Comparison of ENCODE assay signal across 1 cellular context in the genomic region with DNA sequence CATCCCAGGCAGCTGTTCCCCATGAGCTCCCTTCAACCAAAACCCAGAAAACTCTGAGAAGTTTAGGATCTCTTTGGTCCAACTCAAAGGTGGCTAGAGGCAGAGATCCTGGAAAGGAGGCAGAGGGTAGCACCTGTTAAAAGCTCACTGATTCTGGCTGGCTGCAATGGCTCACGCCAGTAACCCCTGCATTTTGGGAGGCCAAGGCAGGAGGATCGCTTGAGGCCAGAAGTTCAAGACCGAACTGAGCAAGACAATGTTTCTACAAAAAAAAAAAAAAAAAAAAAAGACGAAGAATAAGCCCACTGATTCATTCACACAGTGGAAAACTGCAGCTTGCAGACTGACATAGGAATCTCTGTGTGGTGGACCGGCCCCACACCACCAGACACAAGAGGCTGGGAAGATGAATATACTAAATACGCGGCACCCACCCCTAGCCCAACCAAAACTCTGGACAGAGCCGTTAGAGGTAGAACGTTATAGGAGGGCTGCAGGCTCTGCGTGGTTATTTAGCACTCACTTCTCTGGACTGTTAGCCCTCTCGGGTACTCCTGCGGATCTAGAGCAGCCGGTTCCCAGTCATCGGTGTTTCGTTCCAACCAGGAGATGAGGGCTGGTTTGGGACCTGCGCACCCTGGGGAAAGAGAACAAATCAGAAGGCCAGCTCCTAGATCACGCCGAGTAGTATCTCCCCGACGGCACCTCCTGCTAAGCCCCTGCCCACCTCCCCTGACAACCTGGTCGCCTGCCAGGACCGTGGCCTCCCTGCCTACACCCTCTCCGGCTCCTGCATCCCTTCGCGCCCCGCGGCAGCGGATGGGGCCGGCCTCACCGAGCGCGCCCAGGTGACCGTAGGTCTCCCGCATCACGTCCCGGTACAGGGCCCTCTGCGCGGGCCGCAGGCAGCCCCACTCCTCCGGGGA.
TF ChIP-seq lines count a peak whose summit lies in the region.

No MANE protein-coding gene starts in this region.

TF ChIP-seq in HepG2, 621 proteins besides CTCF, POLR2A, EP300 and RAD21 (continued from another document and continues in another):
- no peak for TF ChIP-seq ZNF768 (CRISPR knock-in tag; IDR thresholded peaks at IDR 0.05)
- TF ChIP-seq ZNF331 (CRISPR knock-in tag; IDR thresholded peaks at IDR 0.05) = peak; percentile 44; the same call in 1 of the 2 replicates
- TF ChIP-seq THYN1 (CRISPR knock-in tag; IDR thresholded peaks at IDR 0.05; ENCODE audit: borderline replicate concordance, low read depth) = no peak
- TF ChIP-seq MIXL1 (CRISPR knock-in tag; IDR thresholded peaks at IDR 0.05) = no peak
- no peak for TF ChIP-seq ATM (IDR thresholded peaks at IDR 0.05; ENCODE audit: borderline replicate concordance)
- no peak for TF ChIP-seq ZBTB7B (CRISPR knock-in tag; IDR thresholded peaks at IDR 0.05)
- no peak for TF ChIP-seq WIZ (CRISPR knock-in tag; IDR thresholded peaks at IDR 0.05)
- no peak for TF ChIP-seq CBX1 (IDR thresholded peaks at IDR 0.05; ENCODE audit: low read depth)
- TF ChIP-seq TCF12 (IDR thresholded peaks at IDR 0.05) = no peak
- no peak for TF ChIP-seq TCF12 (CRISPR knock-in tag; IDR thresholded peaks at IDR 0.05)
- TF ChIP-seq MTA1 (CRISPR knock-in tag; IDR thresholded peaks at IDR 0.05; ENCODE audit: borderline replicate concordance) = no peak
- no peak for TF ChIP-seq ZSCAN20 (CRISPR knock-in tag; IDR thresholded peaks at IDR 0.05; ENCODE audit: borderline replicate concordance)
- TF ChIP-seq, protein P1, sequence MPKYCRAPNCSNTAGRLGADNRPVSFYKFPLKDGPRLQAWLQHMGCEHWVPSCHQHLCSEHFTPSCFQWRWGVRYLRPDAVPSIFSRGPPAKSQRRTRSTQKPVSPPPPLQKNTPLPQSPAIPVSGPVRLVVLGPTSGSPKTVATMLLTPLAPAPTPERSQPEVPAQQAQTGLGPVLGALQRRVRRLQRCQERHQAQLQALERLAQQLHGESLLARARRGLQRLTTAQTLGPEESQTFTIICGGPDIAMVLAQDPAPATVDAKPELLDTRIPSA (CRISPR knock-in tag; IDR thresholded peaks at IDR 0.05; ENCODE audit: borderline replicate concordance) = 0 out of 2 replicates have a peak, but pooled peaks have one; percentile 16
- no peak for TF ChIP-seq TEAD3 (CRISPR knock-in tag; optimal IDR thresholded peaks at IDR 0.05; ENCODE audit: borderline replicate concordance)
- TF ChIP-seq SNAPC2 (CRISPR knock-in tag; IDR thresholded peaks at IDR 0.05) = 0 out of 2 replicates have a peak, but pooled peaks have one; percentile 8
- TF ChIP-seq, protein P2, sequence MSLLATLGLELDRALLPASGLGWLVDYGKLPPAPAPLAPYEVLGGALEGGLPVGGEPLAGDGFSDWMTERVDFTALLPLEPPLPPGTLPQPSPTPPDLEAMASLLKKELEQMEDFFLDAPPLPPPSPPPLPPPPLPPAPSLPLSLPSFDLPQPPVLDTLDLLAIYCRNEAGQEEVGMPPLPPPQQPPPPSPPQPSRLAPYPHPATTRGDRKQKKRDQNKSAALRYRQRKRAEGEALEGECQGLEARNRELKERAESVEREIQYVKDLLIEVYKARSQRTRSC (CRISPR knock-in tag; IDR thresholded peaks at IDR 0.05; ENCODE audit: low read depth) = peak; percentile 43; the same call in 1 of the 2 replicates
- no peak for TF ChIP-seq FOXJ3 (CRISPR knock-in tag; IDR thresholded peaks at IDR 0.05; ENCODE audit: borderline replicate concordance)
- no peak for TF ChIP-seq ZNF629 (CRISPR knock-in tag; conservative IDR thresholded peaks at IDR 0.05)
- TF ChIP-seq ZSCAN30 (CRISPR knock-in tag; IDR thresholded peaks at IDR 0.05) = no peak
- TF ChIP-seq ZNF850 (CRISPR knock-in tag; conservative IDR thresholded peaks at IDR 0.05) = no peak
- no peak for TF ChIP-seq ZNF720 (CRISPR knock-in tag; IDR thresholded peaks at IDR 0.05)
- TF ChIP-seq ZNF329 (CRISPR knock-in tag; IDR thresholded peaks at IDR 0.05; ENCODE audit: low read depth) = peak; percentile 16; the same call in 1 of the 2 replicates
- no peak for TF ChIP-seq AGO1 (IDR thresholded peaks at IDR 0.05; ENCODE audit: low read depth, low read length, poor library complexity, severe bottlenecking)
- TF ChIP-seq TBX2 (CRISPR knock-in tag; IDR thresholded peaks at IDR 0.05; ENCODE audit: borderline replicate concordance) = 0 out of 2 replicates have a peak, but pooled peaks have one; percentile 4
- TF ChIP-seq ARID2 (CRISPR knock-in tag; IDR thresholded peaks at IDR 0.05; ENCODE audit: borderline replicate concordance) = peak; percentile 79; the same call in 1 of the 2 replicates
- TF ChIP-seq, protein P3, sequence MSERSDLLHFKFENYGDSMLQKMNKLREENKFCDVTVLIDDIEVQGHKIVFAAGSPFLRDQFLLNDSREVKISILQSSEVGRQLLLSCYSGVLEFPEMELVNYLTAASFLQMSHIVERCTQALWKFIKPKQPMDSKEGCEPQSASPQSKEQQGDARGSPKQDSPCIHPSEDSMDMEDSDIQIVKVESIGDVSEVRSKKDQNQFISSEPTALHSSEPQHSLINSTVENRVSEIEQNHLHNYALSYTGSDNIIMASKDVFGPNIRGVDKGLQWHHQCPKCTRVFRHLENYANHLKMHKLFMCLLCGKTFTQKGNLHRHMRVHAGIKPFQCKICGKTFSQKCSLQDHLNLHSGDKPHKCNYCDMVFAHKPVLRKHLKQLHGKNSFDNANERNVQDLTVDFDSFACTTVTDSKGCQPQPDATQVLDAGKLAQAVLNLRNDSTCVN (CRISPR knock-in tag; IDR thresholded peaks at IDR 0.05; ENCODE audit: borderline replicate concordance) = peak; percentile 66; the same call in 1 of the 2 replicates
- TF ChIP-seq ZNF878 (CRISPR knock-in tag; IDR thresholded peaks at IDR 0.05) = no peak
- no peak for TF ChIP-seq ZNF572 (CRISPR knock-in tag; IDR thresholded peaks at IDR 0.05)
- TF ChIP-seq, protein P4, sequence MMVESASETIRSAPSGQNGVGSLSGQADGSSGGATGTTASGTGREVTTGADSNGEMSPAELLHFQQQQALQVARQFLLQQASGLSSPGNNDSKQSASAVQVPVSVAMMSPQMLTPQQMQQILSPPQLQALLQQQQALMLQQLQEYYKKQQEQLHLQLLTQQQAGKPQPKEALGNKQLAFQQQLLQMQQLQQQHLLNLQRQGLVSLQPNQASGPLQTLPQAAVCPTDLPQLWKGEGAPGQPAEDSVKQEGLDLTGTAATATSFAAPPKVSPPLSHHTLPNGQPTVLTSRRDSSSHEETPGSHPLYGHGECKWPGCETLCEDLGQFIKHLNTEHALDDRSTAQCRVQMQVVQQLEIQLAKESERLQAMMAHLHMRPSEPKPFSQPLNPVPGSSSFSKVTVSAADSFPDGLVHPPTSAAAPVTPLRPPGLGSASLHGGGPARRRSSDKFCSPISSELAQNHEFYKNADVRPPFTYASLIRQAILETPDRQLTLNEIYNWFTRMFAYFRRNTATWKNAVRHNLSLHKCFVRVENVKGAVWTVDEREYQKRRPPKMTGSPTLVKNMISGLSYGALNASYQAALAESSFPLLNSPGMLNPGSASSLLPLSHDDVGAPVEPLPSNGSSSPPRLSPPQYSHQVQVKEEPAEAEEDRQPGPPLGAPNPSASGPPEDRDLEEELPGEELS (CRISPR knock-in tag; IDR thresholded peaks at IDR 0.05) = no peak; the same call in 1 of the 2 replicates
- no peak for TF ChIP-seq ZNF776 (CRISPR knock-in tag; IDR thresholded peaks at IDR 0.05)
- TF ChIP-seq ZSCAN25 (CRISPR knock-in tag; IDR thresholded peaks at IDR 0.05) = no peak; the same call in 1 of the 2 replicates
- TF ChIP-seq ZNF709 (CRISPR knock-in tag; IDR thresholded peaks at IDR 0.05) = no peak
- TF ChIP-seq, protein P5, sequence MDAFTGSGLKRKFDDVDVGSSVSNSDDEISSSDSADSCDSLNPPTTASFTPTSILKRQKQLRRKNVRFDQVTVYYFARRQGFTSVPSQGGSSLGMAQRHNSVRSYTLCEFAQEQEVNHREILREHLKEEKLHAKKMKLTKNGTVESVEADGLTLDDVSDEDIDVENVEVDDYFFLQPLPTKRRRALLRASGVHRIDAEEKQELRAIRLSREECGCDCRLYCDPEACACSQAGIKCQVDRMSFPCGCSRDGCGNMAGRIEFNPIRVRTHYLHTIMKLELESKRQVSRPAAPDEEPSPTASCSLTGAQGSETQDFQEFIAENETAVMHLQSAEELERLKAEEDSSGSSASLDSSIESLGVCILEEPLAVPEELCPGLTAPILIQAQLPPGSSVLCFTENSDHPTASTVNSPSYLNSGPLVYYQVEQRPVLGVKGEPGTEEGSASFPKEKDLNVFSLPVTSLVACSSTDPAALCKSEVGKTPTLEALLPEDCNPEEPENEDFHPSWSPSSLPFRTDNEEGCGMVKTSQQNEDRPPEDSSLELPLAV (CRISPR knock-in tag; conservative IDR thresholded peaks at IDR 0.05; ENCODE audit: low read depth) = peak; percentile 43; the same call in 1 of the 2 replicates
- TF ChIP-seq, protein P6, sequence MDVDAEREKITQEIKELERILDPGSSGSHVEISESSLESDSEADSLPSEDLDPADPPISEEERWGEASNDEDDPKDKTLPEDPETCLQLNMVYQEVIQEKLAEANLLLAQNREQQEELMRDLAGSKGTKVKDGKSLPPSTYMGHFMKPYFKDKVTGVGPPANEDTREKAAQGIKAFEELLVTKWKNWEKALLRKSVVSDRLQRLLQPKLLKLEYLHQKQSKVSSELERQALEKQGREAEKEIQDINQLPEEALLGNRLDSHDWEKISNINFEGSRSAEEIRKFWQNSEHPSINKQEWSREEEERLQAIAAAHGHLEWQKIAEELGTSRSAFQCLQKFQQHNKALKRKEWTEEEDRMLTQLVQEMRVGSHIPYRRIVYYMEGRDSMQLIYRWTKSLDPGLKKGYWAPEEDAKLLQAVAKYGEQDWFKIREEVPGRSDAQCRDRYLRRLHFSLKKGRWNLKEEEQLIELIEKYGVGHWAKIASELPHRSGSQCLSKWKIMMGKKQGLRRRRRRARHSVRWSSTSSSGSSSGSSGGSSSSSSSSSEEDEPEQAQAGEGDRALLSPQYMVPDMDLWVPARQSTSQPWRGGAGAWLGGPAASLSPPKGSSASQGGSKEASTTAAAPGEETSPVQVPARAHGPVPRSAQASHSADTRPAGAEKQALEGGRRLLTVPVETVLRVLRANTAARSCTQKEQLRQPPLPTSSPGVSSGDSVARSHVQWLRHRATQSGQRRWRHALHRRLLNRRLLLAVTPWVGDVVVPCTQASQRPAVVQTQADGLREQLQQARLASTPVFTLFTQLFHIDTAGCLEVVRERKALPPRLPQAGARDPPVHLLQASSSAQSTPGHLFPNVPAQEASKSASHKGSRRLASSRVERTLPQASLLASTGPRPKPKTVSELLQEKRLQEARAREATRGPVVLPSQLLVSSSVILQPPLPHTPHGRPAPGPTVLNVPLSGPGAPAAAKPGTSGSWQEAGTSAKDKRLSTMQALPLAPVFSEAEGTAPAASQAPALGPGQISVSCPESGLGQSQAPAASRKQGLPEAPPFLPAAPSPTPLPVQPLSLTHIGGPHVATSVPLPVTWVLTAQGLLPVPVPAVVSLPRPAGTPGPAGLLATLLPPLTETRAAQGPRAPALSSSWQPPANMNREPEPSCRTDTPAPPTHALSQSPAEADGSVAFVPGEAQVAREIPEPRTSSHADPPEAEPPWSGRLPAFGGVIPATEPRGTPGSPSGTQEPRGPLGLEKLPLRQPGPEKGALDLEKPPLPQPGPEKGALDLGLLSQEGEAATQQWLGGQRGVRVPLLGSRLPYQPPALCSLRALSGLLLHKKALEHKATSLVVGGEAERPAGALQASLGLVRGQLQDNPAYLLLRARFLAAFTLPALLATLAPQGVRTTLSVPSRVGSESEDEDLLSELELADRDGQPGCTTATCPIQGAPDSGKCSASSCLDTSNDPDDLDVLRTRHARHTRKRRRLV (CRISPR knock-in tag; IDR thresholded peaks at IDR 0.05) = no peak; the same call in 1 of the 2 replicates
- TF ChIP-seq ZFX (CRISPR knock-in tag; IDR thresholded peaks at IDR 0.05; ENCODE audit: low read depth) = no peak
- no peak for TF ChIP-seq TBP (CRISPR knock-in tag; IDR thresholded peaks at IDR 0.05)
- no peak; the same call in 1 of the 2 replicates for TF ChIP-seq CAMTA2 (CRISPR knock-in tag; IDR thresholded peaks at IDR 0.05; ENCODE audit: borderline replicate concordance)
- TF ChIP-seq, protein P7, sequence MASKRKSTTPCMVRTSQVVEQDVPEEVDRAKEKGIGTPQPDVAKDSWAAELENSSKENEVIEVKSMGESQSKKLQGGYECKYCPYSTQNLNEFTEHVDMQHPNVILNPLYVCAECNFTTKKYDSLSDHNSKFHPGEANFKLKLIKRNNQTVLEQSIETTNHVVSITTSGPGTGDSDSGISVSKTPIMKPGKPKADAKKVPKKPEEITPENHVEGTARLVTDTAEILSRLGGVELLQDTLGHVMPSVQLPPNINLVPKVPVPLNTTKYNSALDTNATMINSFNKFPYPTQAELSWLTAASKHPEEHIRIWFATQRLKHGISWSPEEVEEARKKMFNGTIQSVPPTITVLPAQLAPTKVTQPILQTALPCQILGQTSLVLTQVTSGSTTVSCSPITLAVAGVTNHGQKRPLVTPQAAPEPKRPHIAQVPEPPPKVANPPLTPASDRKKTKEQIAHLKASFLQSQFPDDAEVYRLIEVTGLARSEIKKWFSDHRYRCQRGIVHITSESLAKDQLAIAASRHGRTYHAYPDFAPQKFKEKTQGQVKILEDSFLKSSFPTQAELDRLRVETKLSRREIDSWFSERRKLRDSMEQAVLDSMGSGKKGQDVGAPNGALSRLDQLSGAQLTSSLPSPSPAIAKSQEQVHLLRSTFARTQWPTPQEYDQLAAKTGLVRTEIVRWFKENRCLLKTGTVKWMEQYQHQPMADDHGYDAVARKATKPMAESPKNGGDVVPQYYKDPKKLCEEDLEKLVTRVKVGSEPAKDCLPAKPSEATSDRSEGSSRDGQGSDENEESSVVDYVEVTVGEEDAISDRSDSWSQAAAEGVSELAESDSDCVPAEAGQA (IDR thresholded peaks at IDR 0.05; ENCODE audit: low read depth) = 0 out of 2 replicates have a peak, but pooled peaks have one; percentile 56
- TF ChIP-seq, protein P7 (CRISPR knock-in tag; IDR thresholded peaks at IDR 0.05; ENCODE audit: borderline replicate concordance) = no peak
- TF ChIP-seq NR2F1 (CRISPR knock-in tag; IDR thresholded peaks at IDR 0.05) = no peak; a peak in 1 of 4 replicates
- peak; percentile 81; the same call in 1 of the 2 replicates for TF ChIP-seq DNMT1 (CRISPR knock-in tag; IDR thresholded peaks at IDR 0.05)
- TF ChIP-seq GABPA (IDR thresholded peaks at IDR 0.05; ENCODE audit: low read depth, low read length) = no peak
- TF ChIP-seq GABPA (CRISPR knock-in tag; IDR thresholded peaks at IDR 0.05; ENCODE audit: low read depth) = no peak
- peak; percentile 59; the same call in 1 of the 2 replicates for TF ChIP-seq MTF2 (CRISPR knock-in tag; IDR thresholded peaks at IDR 0.05; ENCODE audit: borderline replicate concordance)
